In the genomic region with DNA sequence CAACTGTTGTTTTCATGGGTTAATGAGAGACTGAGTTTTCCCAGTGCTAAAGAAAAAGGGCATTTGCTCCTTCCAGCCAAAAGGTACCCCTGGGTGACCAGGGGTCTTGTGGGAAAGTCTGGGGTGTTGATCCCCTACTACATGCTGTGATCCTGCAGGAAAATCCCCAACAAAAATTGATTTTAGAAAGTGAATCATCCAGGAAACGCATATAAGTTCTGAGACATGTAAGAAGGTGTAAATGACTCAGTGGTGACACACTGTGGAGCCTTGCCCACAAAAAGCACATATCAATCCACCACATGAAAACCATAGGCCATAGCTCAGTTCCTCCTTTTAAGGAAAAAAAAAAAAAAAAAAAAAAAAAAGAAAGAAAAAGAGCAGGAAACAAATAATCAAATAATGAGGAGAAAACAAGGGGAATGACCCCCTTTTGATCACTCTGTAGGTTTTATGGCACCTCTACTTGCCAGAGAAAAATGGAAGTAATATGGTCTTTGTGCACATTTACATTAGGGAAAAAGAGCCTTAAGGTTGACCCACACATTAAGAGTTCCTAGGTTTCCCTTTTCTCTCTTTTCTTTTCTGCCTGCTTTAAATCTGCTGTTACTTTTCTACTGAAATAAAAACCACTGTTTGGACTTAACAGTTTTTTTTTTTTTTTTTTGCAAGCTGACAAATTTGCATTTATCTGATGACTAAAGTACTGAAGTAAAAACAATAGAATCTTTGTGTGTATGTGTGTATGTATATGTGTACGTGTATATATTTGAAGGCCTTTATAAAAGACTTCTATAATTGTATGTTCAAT, we compare ENCODE assay signal across 8 cellular contexts.
DNase-seq lines count a peak whose midpoint lies in the region; ATAC-seq, FAIRE-seq and TF ChIP-seq lines count a peak whose summit lies in the region.

No MANE protein-coding gene starts in this region.

- H3K4me1 ChIP-seq in A673 (ENCODE audit: insufficient read depth, low read length, poor library complexity, severe bottlenecking) (no peaks in the 10 kb centered on the region), kidney (ENCODE audit: control insufficient read depth in 1 of 2, insufficient read depth in 1 of 2, low read depth in 1 of 2, low read length in 2 of 2) (no peaks in the 10 kb centered on the region), upper lobe of right lung (no peaks in the 10 kb centered on the region)

- H3K36me3 Mint-ChIP-seq in activated CD8-positive, alpha-beta T cell treated with anti-CD3 and anti-CD28 coated beads for 36 hours (ENCODE audit: low read depth), result no peaks in the 10 kb centered on the region
- no peaks in the 10 kb centered on the region for H3K36me3 Mint-ChIP-seq in CD4-positive, alpha-beta T cell (ENCODE audit: low read depth)

- H3K4me3 ChIP-seq in A673 (ENCODE audit: low read depth, low read length, poor library complexity, severe bottlenecking), result no peak overlapping the region
- H3K4me3 ChIP-seq in kidney (ENCODE audit: low read length in 2 of 2), result no peak overlapping the region
- no peak overlapping the region for H3K4me3 ChIP-seq in upper lobe of right lung

- peaks cover 2% of the 10 kb centered on the region for H3K27me3 Mint-ChIP-seq in activated CD8-positive, alpha-beta T cell treated with anti-CD3 and anti-CD28 coated beads for 36 hours
- H3K27me3 Mint-ChIP-seq in CD4-positive, alpha-beta T cell, result no peaks in the 10 kb centered on the region

- intact Hi-C loops in A673 (cut with micrococcal nuclease; ENCODE audit: unreplicated experiment), result no loop called here
- intact Hi-C loops in activated CD8-positive, alpha-beta T cell treated with anti-CD3 and anti-CD28 coated beads for 36 hours (cut with micrococcal nuclease), result no loop called here
- intact Hi-C loops in kidney (cut with DNase I), result no loop called here
- intact Hi-C loops in CD4-positive, alpha-beta T cell (cut with DNase I, micrococcal nuclease), result no loop called here
- intact Hi-C loops in upper lobe of right lung (cut with DNase I), result no loop called here

- DNase-seq in A673 (ENCODE audit: low spot score) (peak; percentile 9), GM19240 (ENCODE audit: insufficient read length, low spot score) (peak; percentile 1), kidney (no peak), retina (no peak), upper lobe of right lung (no peak)
- DNase-seq in activated CD8-positive, alpha-beta T cell treated with anti-CD3 and anti-CD28 coated beads for 36 hours, result peak; percentile 66
- no peak for DNase-seq in CD4-positive, alpha-beta T cell

- H3K9ac ChIP-seq in kidney (ENCODE audit: low read length in 2 of 2), result no peak overlapping the region

- CTCF ChIA-PET in A673 (lab: Charles Lee), result no interaction called here
- CTCF ChIA-PET in activated CD8-positive, alpha-beta T cell treated with anti-CD3 and anti-CD28 coated beads for 36 hours (lab: Charles Lee), result no interaction called here
- CTCF ChIA-PET in CD4-positive, alpha-beta T cell (lab: Charles Lee), result no interaction called here

- peaks cover 13% of the 10 kb centered on the region for H3K4me1 Mint-ChIP-seq in activated CD8-positive, alpha-beta T cell treated with anti-CD3 and anti-CD28 coated beads for 36 hours (ENCODE audit: low read depth)
- no peaks in the 10 kb centered on the region for H3K4me1 Mint-ChIP-seq in CD4-positive, alpha-beta T cell (ENCODE audit: low read depth)

- TF ChIP-seq CTCF in A673 (conservative IDR thresholded peaks at IDR 0.05; ENCODE audit: low read depth, low read length), result no peak
- TF ChIP-seq CTCF in activated CD8-positive, alpha-beta T cell treated with anti-CD3 and anti-CD28 coated beads for 36 hours (IDR thresholded peaks at IDR 0.05), result no peak
- TF ChIP-seq CTCF in kidney (IDR thresholded peaks at IDR 0.05; ENCODE audit: borderline replicate concordance, extremely low read depth, insufficient read depth), result no peak
- no peak for TF ChIP-seq CTCF in CD4-positive, alpha-beta T cell (IDR thresholded peaks at IDR 0.05)
- no peak for TF ChIP-seq CTCF in upper lobe of right lung (IDR thresholded peaks at IDR 0.05)

- no peak for FAIRE-seq in kidney (lab: Jason Lieb, UNC)

- no TSS peak for BruUV-seq in A673 (replicated peaks; lab: Mats Ljungman, UMichigan)

- H3K4me3 Mint-ChIP-seq in activated CD8-positive, alpha-beta T cell treated with anti-CD3 and anti-CD28 coated beads for 36 hours, result no peak overlapping the region
- H3K4me3 Mint-ChIP-seq in CD4-positive, alpha-beta T cell, result no peak overlapping the region

- ATAC-seq in HG03175 (IDR thresholded peaks at IDR 0.05; ENCODE audit: unreplicated experiment) (peak; percentile 100), upper lobe of right lung (no peak)
- peak; percentile 99 for ATAC-seq in activated CD8-positive, alpha-beta T cell treated with anti-CD3 and anti-CD28 coated beads for 36 hours
- ATAC-seq in CD4-positive, alpha-beta T cell (ENCODE audit: poor library complexity), result no peak

- H3K27ac ChIP-seq in A673 (ENCODE audit: low read depth, low read length, poor library complexity, severe bottlenecking) (no peak overlapping the region), kidney (ENCODE audit: low read depth in 2 of 2, low read length in 2 of 2) (no peak overlapping the region), upper lobe of right lung (no peak overlapping the region)
- no peak overlapping the region for H3K27ac ChIP-seq in CD4-positive, alpha-beta T cell (ENCODE audit: low read depth, low read length)

- no peak overlapping the region for H3K27ac Mint-ChIP-seq in activated CD8-positive, alpha-beta T cell treated with anti-CD3 and anti-CD28 coated beads for 36 hours
- H3K27ac Mint-ChIP-seq in CD4-positive, alpha-beta T cell, result no peak overlapping the region

- H3K36me3 ChIP-seq in A673 (ENCODE audit: insufficient read depth, low read length, poor library complexity, severe bottlenecking) (no peaks in the 10 kb centered on the region), kidney (ENCODE audit: control insufficient read depth in 1 of 2, insufficient read depth in 2 of 2, low read length in 2 of 2) (no peaks in the 10 kb centered on the region), upper lobe of right lung (no peaks in the 10 kb centered on the region)

- H3K9me3 ChIP-seq in A673 (ENCODE audit: low read depth, low read length, poor library complexity, severe bottlenecking) (no peaks in the 10 kb centered on the region), kidney (ENCODE audit: control insufficient read depth in 1 of 2, low read length in 2 of 2) (no peaks in the 10 kb centered on the region), upper lobe of right lung (no peaks in the 10 kb centered on the region)
- H3K9me3 ChIP-seq in CD4-positive, alpha-beta T cell (ENCODE audit: control insufficient read depth, low read length), result no peaks in the 10 kb centered on the region

- POLR2A ChIA-PET in A673 (lab: Charles Lee; ENCODE audit: low non-redundant PET), result no interaction called here
- POLR2A ChIA-PET in activated CD8-positive, alpha-beta T cell treated with anti-CD3 and anti-CD28 coated beads for 36 hours (lab: Charles Lee), result no interaction called here
- POLR2A ChIA-PET in CD4-positive, alpha-beta T cell (lab: Charles Lee), result no interaction called here

- no peaks in the 10 kb centered on the region for H3K9me3 Mint-ChIP-seq in activated CD8-positive, alpha-beta T cell treated with anti-CD3 and anti-CD28 coated beads for 36 hours
- no peaks in the 10 kb centered on the region for H3K9me3 Mint-ChIP-seq in CD4-positive, alpha-beta T cell

- H3K27me3 ChIP-seq in A673 (replicated peaks; ENCODE audit: insufficient read depth, low read depth, low read length, poor library complexity) (no peaks in the 10 kb centered on the region), upper lobe of right lung (no peaks in the 10 kb centered on the region)
- no peaks in the 10 kb centered on the region for H3K27me3 ChIP-seq in CD4-positive, alpha-beta T cell (ENCODE audit: control insufficient read depth, insufficient read depth, low read length)

Comparison
In these comparisons a context has a peak if more than half of its experiments do, and no peak if none do; other contexts are left out.
1. DNase-seq: peak in A673 (single experiment), GM19240 (single experiment) and activated CD8-positive, alpha-beta T cell treated with anti-CD3 and anti-CD28 coated beads for 36 hours (single experiment); none in kidney (single experiment), retina (single experiment), CD4-positive, alpha-beta T cell (0 of 10) and upper lobe of right lung (single experiment).
2. ATAC-seq: peak in HG03175 (single experiment) and activated CD8-positive, alpha-beta T cell treated with anti-CD3 and anti-CD28 coated beads for 36 hours (single experiment); none in CD4-positive, alpha-beta T cell (single experiment) and upper lobe of right lung (single experiment).